ENCODE assay signal across 9 cellular contexts in the genomic region with DNA sequence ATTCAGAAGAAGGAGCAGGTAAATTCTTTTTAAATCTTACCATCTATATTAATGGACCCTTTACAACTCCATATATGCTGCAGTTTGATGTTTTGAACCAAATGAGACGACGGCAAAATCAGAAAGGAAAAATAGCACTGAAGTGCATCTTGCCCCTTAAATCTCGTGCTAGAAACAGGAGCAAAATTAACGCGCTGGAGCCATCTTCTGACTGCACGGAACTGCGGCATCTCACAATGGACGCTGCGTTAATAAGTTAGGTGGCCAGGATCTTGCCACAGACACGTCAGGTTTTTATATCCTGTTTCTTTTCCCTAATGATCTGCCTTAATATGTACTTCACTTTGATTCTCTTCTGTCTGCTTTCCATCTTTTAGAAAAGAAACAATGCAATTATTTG.
DNase-seq lines count a peak whose midpoint lies in the region; ATAC-seq, FAIRE-seq and TF ChIP-seq lines count a peak whose summit lies in the region.
"Had no signal": no experiment of that assay in that cellular context is flagged by ENCODE, and none has a peak within 500 bp of the region (broad histone marks: within the 10 kb centered on the region; RNA-seq: fewer than 3 reads in every experiment).

No MANE protein-coding gene starts in this region.

- peaks cover 7% of the 10 kb centered on the region; the same call in 2 of the 3 replicates for H3K4me1 ChIP-seq in A549

- intact Hi-C loops in left colon (cut with DNase I, micrococcal nuclease) = no loop called here

- ATAC-seq in A549 (peak; percentile 83 to 90; a peak in 5 of 6 replicates), SK-N-SH treated with all-trans-retinoic acid at 6 μM for 48 hours (peak; percentile 57), left colon (peak; percentile 24), GM19328 (IDR thresholded peaks at IDR 0.05; ENCODE audit: unreplicated experiment) (no peak), T-cell (replicated peaks in 1 of 4) (no peak)

- no peaks in the 10 kb centered on the region for H3K9me3 Mint-ChIP-seq in T-cell

- no peaks in the 10 kb centered on the region for H3K36me3 Mint-ChIP-seq in T-cell

- CTCF ChIA-PET in A549 (lab: Yijun Ruan, JAX) (interaction anchor here (0.7 to 1.1 kb wide), 2 partner anchors 12 to 964 kb away, joined by 3 read pairs; no protein-coding TSS in a partner anchor), T-cell (lab: Charles Lee) (no interaction called here)

- H3K27ac Mint-ChIP-seq in T-cell = no peak overlapping the region

- H3K27ac ChIP-seq in A549 = no peak overlapping the region

- DNase-seq in A549 (ENCODE audit: low read depth in 1 of 2, low spot score in 1 of 2) = peak in 1 of 2 experiments; percentile 56
- peak; percentile 77 for DNase-seq in HCEC 1CT
- peak in 1 of 2 donors; percentile 22 for DNase-seq in left colon
- DNase-seq in erythroblast (lab: John Stamatoyannopoulos, UW) = no peak
- DNase-seq in NCI-H2171 (lab: John Stamatoyannopoulos, UW) = no peak
- no peak for DNase-seq in T-cell

- TF ChIP-seq CTCF in A549 (IDR thresholded peaks at IDR 0.05) = peak; percentile 57

- TF ChIP-seq EP300 in A549 (IDR thresholded peaks at IDR 0.05) = no peak

- peak overlapping the region; percentile 22 for H3K4me2 ChIP-seq in A549

- POLR2A ChIA-PET in A549 (lab: Yijun Ruan, JAX) = no interaction called here
- POLR2A ChIA-PET in T-cell (lab: Charles Lee) = no interaction called here

- H3K4me3 Mint-ChIP-seq in T-cell = no peak overlapping the region

- H3K9me3 ChIP-seq in A549 = no peaks in the 10 kb centered on the region

- peak; percentile 74 to 80 for TF ChIP-seq RAD21 in A549 (conservative IDR thresholded peaks at IDR 0.05 in 1 of 2, IDR thresholded peaks at IDR 0.05 in 1 of 2)

- H3K4me1 Mint-ChIP-seq in T-cell = no peaks in the 10 kb centered on the region

- TF ChIP-seq POLR2A in A549 (IDR thresholded peaks at IDR 0.05; ENCODE audit: low read length) = no peak
- TF ChIP-seq POLR2A in erythroblast (IDR thresholded peaks at IDR 0.05; ENCODE audit: low read length) = no peak

- no peak overlapping the region for H3K4me3 ChIP-seq in A549

- WGBS in A549 (ENCODE audit: missing lambda C conversion rate) = 19% methylated on average over 10 of the region's 10 CpGs

- FAIRE-seq in A549 (lab: Jason Lieb, UNC) = no peak
- FAIRE-seq: G401.6 had no signal

- no peaks in the 10 kb centered on the region for H3K27me3 Mint-ChIP-seq in T-cell

TF ChIP-seq in A549, 52 proteins besides CTCF, POLR2A, EP300 and RAD21:
- TF ChIP-seq SREBF2 (IDR thresholded peaks at IDR 0.05) = no peak
- TF ChIP-seq SMC3 (IDR thresholded peaks at IDR 0.05) = peak; percentile 66

TF ChIP-seq in SK-N-SH treated with all-trans-retinoic acid at 6 μM for 48 hours, 23 proteins besides CTCF, POLR2A, EP300 and RAD21:
- TF ChIP-seq ZNF8 (CRISPR knock-in tag; IDR thresholded peaks at IDR 0.05) (no peak), TOX (CRISPR knock-in tag; IDR thresholded peaks at IDR 0.05; ENCODE audit: borderline replicate concordance) (no peak)

Comparison
In these comparisons a context has a peak if more than half of its experiments do, and no peak if none do; other contexts are left out.
1. ATAC-seq: peak in A549 (2 of 2), SK-N-SH treated with all-trans-retinoic acid at 6 μM for 48 hours (single experiment) and left colon (single experiment); none in GM19328 (single experiment) and T-cell (0 of 4).